8 cellular contexts compared by ENCODE assay signal in genomic region chr17:2024572-2025219, GRCh38. TPM values are rescaled to one million over a fixed set of nuclear protein-coding genes. Genes with fewer than 3 reads are reported as not detected.
DNase-seq lines count a peak whose midpoint lies in the region; ATAC-seq and TF ChIP-seq lines count a peak whose summit lies in the region.

No MANE protein-coding gene starts in this region.

- H3K4me3 ChIP-seq in mesodermal cell (ENCODE audit: extremely low read depth, insufficient read depth, low read length, poor library complexity, severe bottlenecking): peak overlapping the region; percentile 42

- no peak for TF ChIP-seq CTCF in brain (conservative IDR thresholded peaks at IDR 0.05)

- WGBS in mesodermal cell (ENCODE audit: insufficient coverage in 2 of 2), 2 experiments: 0 to 1% methylated on average over 69 to 70 of the region's 73 CpGs

- no peak overlapping the region for H3K27ac Mint-ChIP-seq in brain

- peaks cover 0 to 7% (median 1%) of the 10 kb centered on the region in 5 experiments for H3K9me3 Mint-ChIP-seq in brain

- no peak for ATAC-seq in HG02973 (IDR thresholded peaks at IDR 0.05; ENCODE audit: unreplicated experiment)
- ATAC-seq in GM18873 (IDR thresholded peaks at IDR 0.05; ENCODE audit: low FRiP score, unreplicated experiment): no peak

- POLR2A ChIA-PET in HEK293T (lab: Yijun Ruan, JAX): no interaction called here

- no peak overlapping the region for H3K27ac ChIP-seq in mesodermal cell (ENCODE audit: low read depth, low read length, severe bottlenecking)

- no peaks in the 10 kb centered on the region for H3K36me3 ChIP-seq in mesodermal cell (ENCODE audit: control insufficient read depth, insufficient read depth, low read length)

- DNase-seq in 8988T (peak; percentile 57), HEK293T (ENCODE audit: extremely low spot score) (no peak), T-helper 9 cell (no peak)
- DNase-seq in activated CD4-positive, alpha-beta T cell treated with anti-CD3 and anti-CD28 coated beads, Interleukin-2, amount 50 U/mL, for 1 hour: no peak

- H3K4me1 ChIP-seq in mesodermal cell (ENCODE audit: control insufficient read depth, insufficient read depth, low read length, poor library complexity, severe bottlenecking): no peaks in the 10 kb centered on the region

- peaks cover 54% of the 10 kb centered on the region for H3K4me1 Mint-ChIP-seq in brain

- peak overlapping the region; percentile 85 to 93 (median 91) for H3K4me3 Mint-ChIP-seq in brain

- no peaks in the 10 kb centered on the region for H3K36me3 Mint-ChIP-seq in brain

- CTCF ChIA-PET in HEK293T (lab: Yijun Ruan, JAX): interaction anchor here (0.8 to 2.6 kb wide), 6 partner anchors 30 to 308 kb away, joined by 3 to 19 read pairs (median 3); no protein-coding TSS in a partner anchor

- H3K27me3 Mint-ChIP-seq in brain: peaks cover 38% of the 10 kb centered on the region

- H3K9me3 ChIP-seq in mesodermal cell (ENCODE audit: control insufficient read depth, low read length): no peaks in the 10 kb centered on the region

TF ChIP-seq in HEK293T, 16 proteins besides CTCF, POLR2A, EP300 and RAD21:
- TF ChIP-seq NFRKB (IDR thresholded peaks at IDR 0.05) (no peak), HDGF (IDR thresholded peaks at IDR 0.05; ENCODE audit: borderline replicate concordance) (no peak), SUZ12 (IDR thresholded peaks at IDR 0.05) (no peak), FOXK2 (IDR thresholded peaks at IDR 0.05) (no peak), FOXM1 (IDR thresholded peaks at IDR 0.05; ENCODE audit: borderline replicate concordance) (no peak), ZNF384 (IDR thresholded peaks at IDR 0.05) (no peak), LEF1 (IDR thresholded peaks at IDR 0.05; ENCODE audit: borderline replicate concordance) (0 out of 2 replicates have a peak, but pooled peaks have one; percentile 34)

RNA-seq across cellular contexts. Expression of gene RTN4RL1, which starts 0.4 kb away (rescaled TPM):
- polyA plus RNA-seq in brain (ENCODE audit: insufficient read depth, low read depth, low replicate concordance): 4.3 TPM
- polyA plus RNA-seq in mesodermal cell (2013, experiment 1 of 2): 0.52 TPM
- polyA plus RNA-seq in mesodermal cell (2013, experiment 2 of 2): 0.56 TPM

RNA-seq across cellular contexts. Expression of gene DPH1, which starts 5.3 kb away (rescaled TPM):
- 18.6 TPM for polyA plus RNA-seq in brain (ENCODE audit: insufficient read depth, low read depth, low replicate concordance)
- polyA plus RNA-seq in mesodermal cell (2013, experiment 1 of 2): 23.9 TPM
- polyA plus RNA-seq in mesodermal cell (2013, experiment 2 of 2): 26.9 TPM

RNA-seq across cellular contexts. Expression of gene OVCA2, which starts 17.1 kb away (rescaled TPM):
- 28.7 TPM for polyA plus RNA-seq in brain (ENCODE audit: insufficient read depth, low read depth, low replicate concordance)
- 25.9 TPM for polyA plus RNA-seq in mesodermal cell (2013, experiment 1 of 2)
- 25.3 TPM for polyA plus RNA-seq in mesodermal cell (2013, experiment 2 of 2)

RNA-seq across cellular contexts. Expression of gene HIC1, which starts 30.2 kb away (rescaled TPM):
- polyA plus RNA-seq in brain (ENCODE audit: insufficient read depth, low read depth, low replicate concordance): 2.6 TPM
- 1.3 TPM for polyA plus RNA-seq in mesodermal cell (2013, experiment 1 of 2)
- polyA plus RNA-seq in mesodermal cell (2013, experiment 2 of 2): 2.1 TPM
